In the genomic region with DNA sequence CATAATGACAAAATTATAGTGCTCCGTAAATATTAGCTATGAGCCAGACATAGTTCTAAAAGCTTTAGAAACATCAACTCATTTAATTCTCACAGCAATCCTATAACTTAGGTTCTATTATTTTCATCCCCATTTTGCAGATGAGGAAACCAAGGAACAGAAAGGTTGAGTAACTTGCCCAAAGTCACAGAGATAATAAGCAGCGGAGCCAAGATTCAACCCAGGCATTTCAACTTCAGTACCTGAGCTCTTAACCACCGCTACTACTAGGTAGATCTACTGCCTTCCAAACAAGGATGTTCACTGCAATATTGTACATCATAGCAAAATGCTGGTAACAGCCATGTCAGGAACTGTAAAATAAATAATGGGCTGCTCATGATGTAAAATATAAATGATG, we compare ENCODE assay signal across 12 cellular contexts. TPM values are rescaled to one million over a fixed set of nuclear protein-coding genes. Genes with fewer than 3 reads are reported as not detected.
DNase-seq lines count a peak whose midpoint lies in the region; ATAC-seq, FAIRE-seq and TF ChIP-seq lines count a peak whose summit lies in the region.
"Had no signal": no experiment of that assay in that cellular context is flagged by ENCODE, and none has a peak within 500 bp of the region (broad histone marks: within the 10 kb centered on the region; RNA-seq: fewer than 3 reads in every experiment).

No MANE protein-coding gene starts in this region.

- no peaks in the 10 kb centered on the region for H3K36me3 ChIP-seq in CD8-positive, alpha-beta T cell (ENCODE audit: insufficient read depth, low read length)
- no peaks in the 10 kb centered on the region for H3K36me3 ChIP-seq in rectal smooth muscle tissue (ENCODE audit: control insufficient read depth, insufficient read depth, low read length)

- H3K9ac ChIP-seq in rectal smooth muscle tissue (ENCODE audit: low read length) = no peak overlapping the region

- peak overlapping the region; percentile 80 for H3K4me3 ChIP-seq in CD8-positive, alpha-beta T cell (ENCODE audit: low read depth, low read length)
- peak overlapping the region; percentile 32 for H3K4me3 ChIP-seq in rectal smooth muscle tissue (ENCODE audit: low read length)

- H3K4me3 Mint-ChIP-seq in CD8-positive, alpha-beta T cell = peak overlapping the region; percentile 95
- peak overlapping the region; percentile 90 for H3K4me3 Mint-ChIP-seq in activated naive CD8-positive, alpha-beta T cell treated with anti-CD3 and anti-CD28 coated beads for 36 hours

- H3K27me3 ChIP-seq in CD8-positive, alpha-beta T cell (ENCODE audit: insufficient read depth, low read length) = no peaks in the 10 kb centered on the region
- H3K27me3 ChIP-seq in rectal smooth muscle tissue (ENCODE audit: control insufficient read depth, insufficient read depth, low read length) = no peaks in the 10 kb centered on the region
- H3K27me3 ChIP-seq: left lung, SJCRH30 had no signal

- no peak for ATAC-seq in CD8-positive, alpha-beta T cell
- ATAC-seq in HG03025 (IDR thresholded peaks at IDR 0.05; ENCODE audit: low FRiP score, unreplicated experiment) = no peak
- ATAC-seq: left lung had no signal

- peak; percentile 82 for FAIRE-seq in GM19239 (lab: Jason Lieb, UNC)

- H3K9me3 ChIP-seq in CD8-positive, alpha-beta T cell (ENCODE audit: low read length) = no peaks in the 10 kb centered on the region
- H3K9me3 ChIP-seq: left lung, SJCRH30 had no signal

- POLR2A ChIA-PET in CD8-positive, alpha-beta T cell (lab: Charles Lee) = interaction anchor here (0.6 to 2.8 kb wide), 10 partner anchors 10 to 276 kb away, joined by 3 to 13 read pairs (median 4); a partner anchor contains a TSS

- TF ChIP-seq CTCF in CD8-positive, alpha-beta T cell (IDR thresholded peaks at IDR 0.05) = no peak

- intact Hi-C loops in CD8-positive, alpha-beta T cell (cut with DNase I, micrococcal nuclease) = loop anchor here in 1 of 2 experiments (2.0 kb wide), 1 partner anchor 80 kb away; no protein-coding TSS in a partner anchor

- no peaks in the 10 kb centered on the region for H3K9me3 Mint-ChIP-seq in CD8-positive, alpha-beta T cell
- H3K9me3 Mint-ChIP-seq in activated naive CD8-positive, alpha-beta T cell treated with anti-CD3 and anti-CD28 coated beads for 36 hours = no peaks in the 10 kb centered on the region

- H3K4me1 ChIP-seq in CD8-positive, alpha-beta T cell (ENCODE audit: insufficient read depth, low read length) = peaks cover 54% of the 10 kb centered on the region
- H3K4me1 ChIP-seq in rectal smooth muscle tissue (ENCODE audit: control insufficient read depth, insufficient read depth, low read length) = peaks cover 6% of the 10 kb centered on the region

- H3K27me3 Mint-ChIP-seq in CD8-positive, alpha-beta T cell (ENCODE audit: low read depth) = no peaks in the 10 kb centered on the region
- no peaks in the 10 kb centered on the region for H3K27me3 Mint-ChIP-seq in activated naive CD8-positive, alpha-beta T cell treated with anti-CD3 and anti-CD28 coated beads for 36 hours

- peaks cover 52% of the 10 kb centered on the region for H3K36me3 Mint-ChIP-seq in CD8-positive, alpha-beta T cell
- H3K36me3 Mint-ChIP-seq in activated naive CD8-positive, alpha-beta T cell treated with anti-CD3 and anti-CD28 coated beads for 36 hours = peaks cover 48% of the 10 kb centered on the region

- CTCF ChIA-PET in CD8-positive, alpha-beta T cell (lab: Charles Lee) = interaction anchor here (0.6 to 3.1 kb wide), 8 partner anchors 9 to 772 kb away, joined by 3 to 16 read pairs (median 3); no protein-coding TSS in a partner anchor

- peak overlapping the region; percentile 81 for H3K27ac Mint-ChIP-seq in CD8-positive, alpha-beta T cell
- H3K27ac Mint-ChIP-seq in activated naive CD8-positive, alpha-beta T cell treated with anti-CD3 and anti-CD28 coated beads for 36 hours = peak overlapping the region; percentile 94

- H3K4me1 Mint-ChIP-seq in CD8-positive, alpha-beta T cell (ENCODE audit: low read depth) = peaks cover 72% of the 10 kb centered on the region
- peaks cover 57% of the 10 kb centered on the region for H3K4me1 Mint-ChIP-seq in activated naive CD8-positive, alpha-beta T cell treated with anti-CD3 and anti-CD28 coated beads for 36 hours

- DNase-seq in CD8-positive, alpha-beta T cell = no peak
- DNase-seq in GM19239 (ENCODE audit: insufficient read length, low spot score) = no peak
- DNase-seq in activated naive CD8-positive, alpha-beta T cell treated with anti-CD3 and anti-CD28 coated beads for 36 hours = no peak
- DNase-seq in GM03348 (ENCODE audit: low spot score) = no peak
- no peak for DNase-seq in hypothalamus (lab: John Stamatoyannopoulos, UW)
- DNase-seq: amygdala; left lung; NCI-H187; SJCRH30; stimulated activated CD4-positive, alpha-beta T cell treated with anti-CD3 and anti-CD28 coated beads, Interleukin-1b, Interleukin-23, amount 100 ng/mL, for 48 hours had no signal

- H3K27ac ChIP-seq in CD8-positive, alpha-beta T cell (ENCODE audit: low read depth, low read length) = peak overlapping the region; percentile 76
- no peak overlapping the region for H3K27ac ChIP-seq in rectal smooth muscle tissue (ENCODE audit: low read depth, low read length)
- H3K27ac ChIP-seq: SJCRH30 had no signal

RNA-seq across cellular contexts. Expression of a gene that starts 39.9 kb away (rescaled TPM):
- 100 to 1,000 TPM; 308 to 313 TPM for total RNA-seq in CD8-positive, alpha-beta T cell
- total RNA-seq in activated naive CD8-positive, alpha-beta T cell treated with anti-CD3 and anti-CD28 coated beads for 36 hours = 10 to 100 TPM; 93.3 to 97.9 TPM
